8 cellular contexts compared by ENCODE assay signal in the genomic region with DNA sequence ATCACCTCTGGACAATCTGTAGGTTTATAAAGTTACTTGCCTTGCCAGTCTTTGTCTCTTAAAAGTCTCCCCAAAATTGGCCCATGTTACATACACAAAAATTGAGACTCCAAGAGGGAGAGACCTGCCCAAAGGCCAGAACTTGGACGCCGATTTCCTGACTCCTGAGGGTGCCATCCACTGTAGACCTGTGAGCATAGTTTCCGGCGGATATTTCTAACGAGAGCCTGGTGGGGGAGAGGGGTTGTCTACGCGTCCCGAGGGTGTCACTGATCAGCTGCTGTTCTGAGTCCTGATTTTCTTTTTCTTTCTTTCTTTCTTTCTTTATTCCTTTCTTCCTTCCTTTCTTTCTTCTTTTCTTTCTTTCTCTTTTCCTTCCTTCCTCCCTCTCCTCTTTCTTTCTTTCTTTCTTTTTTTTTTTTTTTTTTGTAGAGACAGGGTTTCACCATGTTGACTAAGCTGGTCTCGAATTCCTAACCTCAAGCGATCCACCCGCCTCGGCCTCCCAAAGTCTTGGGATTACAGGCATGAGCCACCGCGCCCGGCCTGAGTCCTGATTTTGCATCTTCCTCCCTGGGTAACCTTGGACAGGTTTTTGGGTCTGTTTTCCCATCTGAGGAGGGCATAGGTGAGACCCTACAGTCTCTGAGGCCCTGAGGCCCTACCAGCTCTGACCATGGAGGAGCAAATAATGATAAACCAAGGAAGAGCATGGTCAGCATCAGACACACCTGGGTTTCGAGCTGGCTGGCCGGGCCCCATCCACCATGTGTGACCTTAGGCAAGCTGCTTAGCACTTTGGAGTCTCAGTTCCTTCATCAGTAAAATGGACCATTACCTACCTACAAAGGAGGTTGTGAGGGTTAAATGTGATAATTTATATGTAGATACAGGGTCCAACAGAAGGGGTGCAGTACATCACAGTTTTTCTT. TPM values are rescaled to one million over a fixed set of nuclear protein-coding genes. Genes with fewer than 3 reads are reported as not detected.
DNase-seq lines count a peak whose midpoint lies in the region; ATAC-seq and TF ChIP-seq lines count a peak whose summit lies in the region.

No MANE protein-coding gene starts in this region.

- H3K4me2 ChIP-seq in BLaER1 treated with 17β-estradiol and CSF1 and Interleukin-3, amounts not matched to agents 10 nM and 100 nM = peak overlapping the region; percentile 12 to 73 (median 48); a peak in 19 of 22 replicates
- H3K4me2 ChIP-seq in neural progenitor cell = peak overlapping the region; percentile 42

- H3K9ac ChIP-seq in BLaER1 treated with 17β-estradiol and CSF1 and Interleukin-3, amounts not matched to agents 10 nM and 100 nM = no peak overlapping the region; a peak in 1 of 22 replicates
- no peak overlapping the region for H3K9ac ChIP-seq in neural progenitor cell

- no peak for TF ChIP-seq CTCF in neural progenitor cell (IDR thresholded peaks at IDR 0.05)

- no peaks in the 10 kb centered on the region for H3K9me3 Mint-ChIP-seq in central memory CD8-positive, alpha-beta T cell
- H3K9me3 Mint-ChIP-seq in neural progenitor cell = peaks cover 2% of the 10 kb centered on the region

- peak overlapping the region in 4 of 10 experiments; percentile 94 to 99 (median 97); a peak in 2 of 20 replicates for H3K4me3 ChIP-seq in BLaER1 treated with 17β-estradiol and CSF1 and Interleukin-3, amounts not matched to agents 10 nM and 100 nM
- H3K4me3 ChIP-seq in Jurkat, Clone E6-1 (ENCODE audit: low read length) = peak overlapping the region; percentile 37
- no peak overlapping the region for H3K4me3 ChIP-seq in neural progenitor cell

- H4K20me1 ChIP-seq in BLaER1 treated with 17β-estradiol and CSF1 and Interleukin-3, amounts not matched to agents 10 nM and 100 nM = peaks cover 0 to 38% (median 33%) of the 10 kb centered on the region in 11 experiments; a peak in 19 of 22 replicates
- peaks cover 29% of the 10 kb centered on the region for H4K20me1 ChIP-seq in neural progenitor cell (ENCODE audit: low read depth)

- ATAC-seq in central memory CD8-positive, alpha-beta T cell (replicated peaks; ENCODE audit: extremely low read depth, poor library complexity, severe bottlenecking) = no peak

- peaks cover 32 to 45% (median 41%) of the 10 kb centered on the region in 10 experiments for H3K4me1 ChIP-seq in BLaER1 treated with 17β-estradiol and CSF1 and Interleukin-3, amounts not matched to agents 10 nM and 100 nM
- H3K4me1 ChIP-seq in neural progenitor cell = peaks cover 12% of the 10 kb centered on the region

- DNase-seq in Jurkat, Clone E6-1 (ENCODE audit: low read depth, low spot score) = no peak
- no peak for DNase-seq in central memory CD8-positive, alpha-beta T cell (ENCODE audit: low spot score in 2 of 2)
- DNase-seq in neural progenitor cell (ENCODE audit: low spot score) (no peak), activated gamma-delta T cell treated with Interleukin-2 at 50 U/mL for 16 hours (no peak), NCI-H524 (lab: John Stamatoyannopoulos, UW) (no peak)
- DNase-seq in stimulated activated naive CD4-positive, alpha-beta T cell treated with Interleukin-2 at 50 U/mL for 16 hours (lab: John Stamatoyannopoulos, UW) = no peak
- no peak for DNase-seq in stimulated activated CD4-positive, alpha-beta T cell treated with anti-CD3 and anti-CD28 coated beads, Interleukin-2, amount 100 ng/mL, for 24 hours

- peak overlapping the region; percentile 90 for H3K4me3 Mint-ChIP-seq in central memory CD8-positive, alpha-beta T cell
- H3K4me3 Mint-ChIP-seq in neural progenitor cell = peak overlapping the region; percentile 98

- H2AFZ ChIP-seq in neural progenitor cell (replicated peaks) = peak overlapping the region; percentile 28

- H3K27me3 Mint-ChIP-seq in central memory CD8-positive, alpha-beta T cell = peaks cover 9% of the 10 kb centered on the region
- H3K27me3 Mint-ChIP-seq in neural progenitor cell (ENCODE audit: insufficient read depth, low read depth) = peaks cover 11% of the 10 kb centered on the region

- peak overlapping the region in 1 of 11 experiments; percentile 93; a peak in 1 of 22 replicates for H3K27ac ChIP-seq in BLaER1 treated with 17β-estradiol and CSF1 and Interleukin-3, amounts not matched to agents 10 nM and 100 nM
- no peak overlapping the region for H3K27ac ChIP-seq in neural progenitor cell

- peaks cover 40% of the 10 kb centered on the region for H3K79me2 ChIP-seq in neural progenitor cell (ENCODE audit: low read depth)

- H3F3A ChIP-seq in neural progenitor cell (ENCODE audit: low read depth) = no peaks in the 10 kb centered on the region

- no peaks in the 10 kb centered on the region for H3K9me3 ChIP-seq in BLaER1 treated with 17β-estradiol and CSF1 and Interleukin-3, amounts not matched to agents 10 nM and 100 nM (replicated peaks in 1 of 11)
- no peaks in the 10 kb centered on the region for H3K9me3 ChIP-seq in neural progenitor cell (ENCODE audit: low read depth)

- peaks cover 12 to 27% (median 23%) of the 10 kb centered on the region in 11 experiments for H3K36me3 ChIP-seq in BLaER1 treated with 17β-estradiol and CSF1 and Interleukin-3, amounts not matched to agents 10 nM and 100 nM
- H3K36me3 ChIP-seq in neural progenitor cell = no peaks in the 10 kb centered on the region

- no peaks in the 10 kb centered on the region for H3K27me3 ChIP-seq in BLaER1 treated with 17β-estradiol and CSF1 and Interleukin-3, amounts not matched to agents 10 nM and 100 nM
- H3K27me3 ChIP-seq in neural progenitor cell = no peaks in the 10 kb centered on the region

- H3K27ac Mint-ChIP-seq in central memory CD8-positive, alpha-beta T cell (ENCODE audit: low read depth) = peak overlapping the region; percentile 78
- H3K27ac Mint-ChIP-seq in neural progenitor cell = peak overlapping the region; percentile 58

- H3K4me1 Mint-ChIP-seq in central memory CD8-positive, alpha-beta T cell = peaks cover 20% of the 10 kb centered on the region
- H3K4me1 Mint-ChIP-seq in neural progenitor cell = peaks cover 18% of the 10 kb centered on the region

- peaks cover 20% of the 10 kb centered on the region for H3K36me3 Mint-ChIP-seq in central memory CD8-positive, alpha-beta T cell (ENCODE audit: insufficient read depth)
- peaks cover 6% of the 10 kb centered on the region for H3K36me3 Mint-ChIP-seq in neural progenitor cell

RNA-seq across cellular contexts. Expression of gene NCBP3, which starts 1.0 kb away (rescaled TPM):
- polyA plus RNA-seq in Jurkat, Clone E6-1 (2012; ENCODE audit: insufficient read depth, insufficient read length) = 45.4 TPM
- 55.7 and 72.4 TPM in 2 replicates for total RNA-seq in neural progenitor cell (ENCODE audit: low replicate concordance)

RNA-seq across cellular contexts. Expression of gene CAMKK1, which starts 45.8 kb away (rescaled TPM):
- polyA plus RNA-seq in Jurkat, Clone E6-1 (2012; ENCODE audit: insufficient read depth, insufficient read length) = 6.5 TPM
- total RNA-seq in neural progenitor cell (ENCODE audit: low replicate concordance) = 2.9 and 6.4 TPM in 2 replicates

RNA-seq across cellular contexts. Expression of gene ITGAE, which starts 46.0 kb away (rescaled TPM):
- polyA plus RNA-seq in Jurkat, Clone E6-1 (2012; ENCODE audit: insufficient read depth, insufficient read length) = 51.6 TPM
- total RNA-seq in neural progenitor cell (ENCODE audit: low replicate concordance) = 33.7 and 47.5 TPM in 2 replicates
